14 cellular contexts compared by ENCODE assay signal in genomic region chr11:117583063-117583801, GRCh38.
DNase-seq lines count a peak whose midpoint lies in the region; ATAC-seq, FAIRE-seq and TF ChIP-seq lines count a peak whose summit lies in the region.
"Had no signal": no experiment of that assay in that cellular context is flagged by ENCODE, and none has a peak within 500 bp of the region (broad histone marks: within the 10 kb centered on the region; RNA-seq: fewer than 3 reads in every experiment).

No MANE protein-coding gene starts in this region.

- no peaks in the 10 kb centered on the region for H4K20me1 ChIP-seq in SK-N-SH (ENCODE audit: insufficient read depth)
- H4K20me1 ChIP-seq in HepG2 (ENCODE audit: insufficient read depth, low read length): no peaks in the 10 kb centered on the region

- POLR2A ChIA-PET in SK-N-SH (lab: Yijun Ruan, JAX): interaction anchor here (0.7 kb wide), 1 partner anchor 138 kb away, joined by 3 read pairs; no protein-coding TSS in a partner anchor
- POLR2A ChIA-PET in HepG2 (lab: Yijun Ruan, JAX): no interaction called here

- TF ChIP-seq RAD21 in SK-N-SH (IDR thresholded peaks at IDR 0.05; ENCODE audit: low read length): no peak
- TF ChIP-seq RAD21 in HepG2 (CRISPR knock-in tag; IDR thresholded peaks at IDR 0.05): no peak

- H3K79me2 ChIP-seq in SK-N-SH (ENCODE audit: insufficient read depth) (no peaks in the 10 kb centered on the region), HepG2 (ENCODE audit: insufficient read depth, low read length) (no peaks in the 10 kb centered on the region)

- H3K36me3 ChIP-seq in SK-N-SH (replicated peaks in 1 of 2; ENCODE audit: control insufficient read depth in 1 of 2, insufficient read depth in 2 of 2, low read length in 1 of 2) (no peaks in the 10 kb centered on the region), HepG2 (replicated peaks in 1 of 2; ENCODE audit: control insufficient read depth in 1 of 2, insufficient read depth in 2 of 2, low read length in 2 of 2) (no peaks in the 10 kb centered on the region), thyroid gland (no peaks in the 10 kb centered on the region)
- H3K36me3 ChIP-seq: transverse colon had no signal

- WGBS in SK-N-SH (ENCODE audit: low lambda C conversion rate): 75% methylated on average over 15 of the region's 15 CpGs
- WGBS in HepG2 (ENCODE audit: low lambda C conversion rate): 31% methylated on average over 15 of the region's 15 CpGs
- WGBS in thyroid gland, 2 donors: 26 to 44% methylated on average over 15 of the region's 15 CpGs

- no TSS peak for BruUV-seq in HepG2 (replicated peaks; lab: Mats Ljungman, UMichigan)

- no peak overlapping the region for H3K4me3 Mint-ChIP-seq in chondrocyte (ENCODE audit: unreplicated experiment)
- H3K4me3 Mint-ChIP-seq in stimulated activated naive B cell treated with anti-CD40 and anti-IgM and Interleukin-4, amounts not matched to agents 10 μg/mL and 1 μg/mL and 100 μg/mL, for 72 hours: no peak overlapping the region
- H3K4me3 Mint-ChIP-seq: activated naive CD8-positive, alpha-beta T cell treated with anti-CD3 and anti-CD28 coated beads, Interleukin-2, amount 10 ng/mL, durations not matched to agents 7 days and 5 days had no signal

- peaks cover 4% of the 10 kb centered on the region; the same call in 1 of the 2 replicates for H3K27me3 ChIP-seq in SK-N-SH (ENCODE audit: insufficient read depth)
- peaks cover 0 to 10% of the 10 kb centered on the region in 2 experiments; a peak in 2 of 5 replicates for H3K27me3 ChIP-seq in HepG2 (ENCODE audit: control insufficient read depth in 1 of 2, insufficient read depth in 2 of 2, low read length in 2 of 2)
- H3K27me3 ChIP-seq in thyroid gland: no peaks in the 10 kb centered on the region
- H3K27me3 ChIP-seq: transverse colon had no signal

- no peaks in the 10 kb centered on the region for H3K9me2 ChIP-seq in SK-N-SH

- no peak overlapping the region for H3K4me3 ChIP-seq in SK-N-SH (ENCODE audit: low read depth in 2 of 2, low read length in 1 of 2)
- no peak overlapping the region for H3K4me3 ChIP-seq in HepG2 (replicated peaks in 1 of 3; ENCODE audit: insufficient read depth in 1 of 3, low read depth in 2 of 3, low read length in 3 of 3)
- H3K4me3 ChIP-seq in thyroid gland (replicated peaks in 1 of 3): no peak overlapping the region
- H3K4me3 ChIP-seq: transverse colon had no signal

- TF ChIP-seq POLR2A in HepG2 (IDR thresholded peaks at IDR 0.05; ENCODE audit: insufficient read depth in 1 of 2, low read depth in 2 of 2, low read length in 2 of 2) (no peak), thyroid gland (IDR thresholded peaks at IDR 0.05) (no peak), H54 (IDR thresholded peaks at IDR 0.05; ENCODE audit: low read depth, low read length) (no peak)

- peaks cover 34% of the 10 kb centered on the region for H3K27me3 Mint-ChIP-seq in chondrocyte (ENCODE audit: low read depth)
- peaks cover 6 to 15% of the 10 kb centered on the region in 2 donors for H3K27me3 Mint-ChIP-seq in stimulated activated naive B cell treated with anti-CD40 and anti-IgM and Interleukin-4, amounts not matched to agents 10 μg/mL and 1 μg/mL and 100 μg/mL, for 72 hours

- FAIRE-seq in HepG2 (lab: Jason Lieb, UNC): no peak
- FAIRE-seq in H54 (lab: Jason Lieb, UNC): no peak
- FAIRE-seq in GM19239 (lab: Jason Lieb, UNC): no peak
- FAIRE-seq: G401.6, TTC549 had no signal

- no peak for ATAC-seq in SK-N-SH treated with all-trans-retinoic acid at 6 μM for 48 hours
- no peak for ATAC-seq in HepG2
- no peak for ATAC-seq in stimulated activated naive B cell treated with anti-CD40 and anti-IgM and Interleukin-4, amounts not matched to agents 10 μg/mL and 1 μg/mL and 100 μg/mL, for 72 hours (replicated peaks)

- no peaks in the 10 kb centered on the region for H3F3A ChIP-seq in SK-N-SH (replicated peaks; ENCODE audit: insufficient read depth)

- DNase-seq in SK-N-SH: peak; percentile 49
- DNase-seq in chondrocyte (ENCODE audit: low spot score): peak; percentile 72
- no peak for DNase-seq in HepG2 (ENCODE audit: low spot score)
- peak; percentile 97 to 98 for DNase-seq in thyroid gland
- DNase-seq in H54 (ENCODE audit: insufficient read length, low spot score): no peak
- DNase-seq in stimulated activated naive B cell treated with anti-CD40 and anti-IgM and Interleukin-4, amounts not matched to agents 10 μg/mL and 1 μg/mL and 100 μg/mL, for 72 hours: no peak
- DNase-seq in GM19239 (ENCODE audit: insufficient read length, low spot score): no peak
- DNase-seq: activated naive CD8-positive, alpha-beta T cell treated with anti-CD3 and anti-CD28 coated beads, Interleukin-2, amount 10 ng/mL, durations not matched to agents 7 days and 5 days; effector CD8-positive, alpha-beta T cell; NCI-H1417 treated with DMSO at 0.1 percent for 48 hours; transverse colon had no signal

- H3K27ac ChIP-seq in SK-N-SH (ENCODE audit: low read depth in 2 of 2, low read length in 1 of 2): no peak overlapping the region
- H3K27ac ChIP-seq in HepG2 (ENCODE audit: extremely low read length, insufficient read depth, low read length): no peak overlapping the region
- H3K27ac ChIP-seq in thyroid gland: peak overlapping the region; percentile 85 to 92 (median 90)
- H3K27ac ChIP-seq: transverse colon had no signal

- no peak overlapping the region for H3K9ac ChIP-seq in SK-N-SH
- no peak overlapping the region for H3K9ac ChIP-seq in HepG2 (ENCODE audit: insufficient read depth, low read depth, low read length)

- no peaks in the 10 kb centered on the region for H3K9me3 Mint-ChIP-seq in chondrocyte (ENCODE audit: low read depth)
- H3K9me3 Mint-ChIP-seq in stimulated activated naive B cell treated with anti-CD40 and anti-IgM and Interleukin-4, amounts not matched to agents 10 μg/mL and 1 μg/mL and 100 μg/mL, for 72 hours: no peaks in the 10 kb centered on the region
- H3K9me3 Mint-ChIP-seq: activated naive CD8-positive, alpha-beta T cell treated with anti-CD3 and anti-CD28 coated beads, Interleukin-2, amount 10 ng/mL, durations not matched to agents 7 days and 5 days had no signal

- no peak overlapping the region for H3K4me2 ChIP-seq in SK-N-SH
- H3K4me2 ChIP-seq in HepG2 (ENCODE audit: low read depth, low read length): no peak overlapping the region

- no peaks in the 10 kb centered on the region for H3K36me3 Mint-ChIP-seq in chondrocyte (ENCODE audit: low read depth)
- H3K36me3 Mint-ChIP-seq in stimulated activated naive B cell treated with anti-CD40 and anti-IgM and Interleukin-4, amounts not matched to agents 10 μg/mL and 1 μg/mL and 100 μg/mL, for 72 hours: no peaks in the 10 kb centered on the region
- H3K36me3 Mint-ChIP-seq: activated naive CD8-positive, alpha-beta T cell treated with anti-CD3 and anti-CD28 coated beads, Interleukin-2, amount 10 ng/mL, durations not matched to agents 7 days and 5 days had no signal

- CTCF ChIA-PET in SK-N-SH (lab: Yijun Ruan, JAX): interaction anchor here (1.4 to 2.1 kb wide), 4 partner anchors 33 to 224 kb away, joined by 3 to 9 read pairs (median 6); no protein-coding TSS in a partner anchor
- CTCF ChIA-PET in HepG2 (lab: Yijun Ruan, JAX; ENCODE audit: low intra/inter-chr PET ratio, low total read pairs): no interaction called here

- H3K4me1 ChIP-seq in SK-N-SH (ENCODE audit: control insufficient read depth in 1 of 2, insufficient read depth in 2 of 2, low read depth in 1 of 2, low read length in 1 of 2): peaks cover 4 to 6% of the 10 kb centered on the region in 2 experiments; a peak in 1 of 4 replicates
- H3K4me1 ChIP-seq in HepG2 (ENCODE audit: insufficient read depth, low read length): no peaks in the 10 kb centered on the region
- H3K4me1 ChIP-seq in thyroid gland: peaks cover 86 to 90% of the 10 kb centered on the region in 2 donors
- H3K4me1 ChIP-seq: transverse colon had no signal

- in situ Hi-C loops in HepG2 (cut with HindIII; ENCODE audit: extremely low pct_ligation_motif_present, low pct_unique_long_range_greater_than_20kb): no loop called here

- H2AFZ ChIP-seq in SK-N-SH (ENCODE audit: low read depth) (no peak overlapping the region), HepG2 (ENCODE audit: low read length) (no peak overlapping the region)

- intact Hi-C loops in HepG2 (cut with micrococcal nuclease; ENCODE audit: unreplicated experiment): no loop called here
- intact Hi-C loops in thyroid gland (cut with DNase I): no loop called here

- H3K9me3 ChIP-seq in SK-N-SH: no peaks in the 10 kb centered on the region
- no peaks in the 10 kb centered on the region for H3K9me3 ChIP-seq in HepG2 (ENCODE audit: low read length)
- H3K9me3 ChIP-seq in thyroid gland: no peaks in the 10 kb centered on the region
- H3K9me3 ChIP-seq: transverse colon had no signal

- TF ChIP-seq CTCF in SK-N-SH (IDR thresholded peaks at IDR 0.05): no peak
- TF ChIP-seq CTCF in chondrocyte (IDR thresholded peaks at IDR 0.05): no peak
- TF ChIP-seq CTCF in HepG2 (CRISPR knock-in tag; IDR thresholded peaks at IDR 0.05): no peak
- no peak for TF ChIP-seq CTCF in thyroid gland (IDR thresholded peaks at IDR 0.05)

- H3K27ac Mint-ChIP-seq in chondrocyte (ENCODE audit: unreplicated experiment): no peak overlapping the region
- no peak overlapping the region for H3K27ac Mint-ChIP-seq in stimulated activated naive B cell treated with anti-CD40 and anti-IgM and Interleukin-4, amounts not matched to agents 10 μg/mL and 1 μg/mL and 100 μg/mL, for 72 hours
- H3K27ac Mint-ChIP-seq: activated naive CD8-positive, alpha-beta T cell treated with anti-CD3 and anti-CD28 coated beads, Interleukin-2, amount 10 ng/mL, durations not matched to agents 7 days and 5 days had no signal

- H3K4me1 Mint-ChIP-seq in chondrocyte (ENCODE audit: low read depth): peaks cover 7% of the 10 kb centered on the region
- peaks cover 2 to 7% of the 10 kb centered on the region in 2 donors for H3K4me1 Mint-ChIP-seq in stimulated activated naive B cell treated with anti-CD40 and anti-IgM and Interleukin-4, amounts not matched to agents 10 μg/mL and 1 μg/mL and 100 μg/mL, for 72 hours

- TF ChIP-seq EP300 in SK-N-SH (IDR thresholded peaks at IDR 0.05; ENCODE audit: borderline replicate concordance in 1 of 2, low read depth in 1 of 2, low read length in 1 of 2): no peak
- TF ChIP-seq EP300 in HepG2 (IDR thresholded peaks at IDR 0.05; ENCODE audit: low read depth in 2 of 2, low read length in 2 of 2): no peak
- no peak for TF ChIP-seq EP300 in HepG2 (CRISPR knock-in tag; IDR thresholded peaks at IDR 0.05; ENCODE audit: borderline replicate concordance)

TF ChIP-seq in SK-N-SH, 30 proteins besides CTCF, POLR2A, EP300 and RAD21 (continues in another document):
- no peak for TF ChIP-seq TCF12 (IDR thresholded peaks at IDR 0.05)

TF ChIP-seq in HepG2, 621 proteins besides CTCF, POLR2A, EP300 and RAD21:
- TF ChIP-seq GABPB1 (CRISPR knock-in tag; IDR thresholded peaks at IDR 0.05) (no peak), KAT2B (IDR thresholded peaks at IDR 0.05; ENCODE audit: borderline replicate concordance, low read depth, low read length) (no peak), ZNF629 (CRISPR knock-in tag; conservative IDR thresholded peaks at IDR 0.05) (0 out of 2 replicates have a peak, but pooled peaks have one; percentile 9), KDM4B (CRISPR knock-in tag; IDR thresholded peaks at IDR 0.05) (no peak), GZF1 (CRISPR knock-in tag; IDR thresholded peaks at IDR 0.05) (no peak)

Comparison
In these comparisons a context has a peak if more than half of its experiments do, and no peak if none do; other contexts are left out.
1. DNase-seq: peak in SK-N-SH (single experiment), chondrocyte (single experiment) and thyroid gland (2 of 2); none in HepG2 (single experiment), H54 (single experiment), stimulated activated naive B cell treated with anti-CD40 and anti-IgM and Interleukin-4, amounts not matched to agents 10 μg/mL and 1 μg/mL and 100 μg/mL, for 72 hours (single experiment) and GM19239 (single experiment).
2. H3K27ac ChIP-seq: peak in thyroid gland (3 of 3); none in SK-N-SH (0 of 2) and HepG2 (single experiment).